22 cellular contexts compared by ENCODE assay signal in genomic region chr2:96180002-96180401, GRCh38. TPM values are rescaled to one million over a fixed set of nuclear protein-coding genes. Genes with fewer than 3 reads are reported as not detected.
DNase-seq lines count a peak whose midpoint lies in the region; ATAC-seq, FAIRE-seq and TF ChIP-seq lines count a peak whose summit lies in the region.
"Had no signal": no experiment of that assay in that cellular context is flagged by ENCODE, and none has a peak within 500 bp of the region (broad histone marks: within the 10 kb centered on the region; RNA-seq: fewer than 3 reads in every experiment).

No MANE protein-coding gene starts in this region.

- H3K36me3 ChIP-seq in HepG2 (replicated peaks in 1 of 2; ENCODE audit: control insufficient read depth in 1 of 2, insufficient read depth in 2 of 2, low read length in 2 of 2) (peaks cover 8 to 10% of the 10 kb centered on the region in 2 experiments), right lobe of liver (peaks cover 0 to 15% (median 4%) of the 10 kb centered on the region in 4 donors), K562 (ENCODE audit: control insufficient read depth, insufficient read depth, low read length) (peaks cover 11% of the 10 kb centered on the region; the same call in 2 of the 3 replicates), small intestine (ENCODE audit: control insufficient read depth in 2 of 2, insufficient read depth in 2 of 2, low read length in 2 of 2) (peaks cover 0 to 6% of the 10 kb centered on the region in 2 donors)

- ATAC-seq in HepG2 (no peak), right lobe of liver (no peak), T-helper 17 cell (no peak), K562 (no peak)
- ATAC-seq: GM23338 had no signal

- peaks cover 4% of the 10 kb centered on the region for H3K27me3 Mint-ChIP-seq in T-helper 17 cell
- H3K27me3 Mint-ChIP-seq in progenitor cell of endocrine pancreas = peaks cover 4% of the 10 kb centered on the region
- H3K27me3 Mint-ChIP-seq: CD4-positive, alpha-beta memory T cell had no signal

- WGBS in HepG2 (ENCODE audit: low lambda C conversion rate) = 100% methylated on average over 1 of the region's 1 CpG
- whole genome bisulfite sequencing in right lobe of liver (ENCODE audit: insufficient coverage, low coverage, low lambda C conversion rate, missing lambda C conversion rate) = 100% methylated on average over 1 of the region's 1 CpG
- 86% methylated on average over 1 of the region's 1 CpG for WGBS in K562 (ENCODE audit: insufficient coverage, low coverage, missing lambda C conversion rate)
- 94 to 100% (median 100%) methylated on average over 1 of the region's 1 CpG for WGBS in small intestine, 3 donors

- H2AFZ ChIP-seq in HepG2 (ENCODE audit: low read length) (no peak overlapping the region), K562 (ENCODE audit: low read depth, low read length) (no peak overlapping the region)
- H2AFZ ChIP-seq: GM23338 had no signal

- POLR2A ChIA-PET in HepG2 (lab: Yijun Ruan, JAX) (interaction anchor here (1.3 kb wide), 1 partner anchor 29 kb away, joined by 4 read pairs; the partner anchor contains the start of gene STARD7), K562 (lab: Yijun Ruan, JAX) (interaction anchor here (1.0 to 1.4 kb wide), 2 partner anchors 20 to 22 kb away, joined by 3 to 4 read pairs; no protein-coding TSS in a partner anchor)

- H3K27ac Mint-ChIP-seq in T-helper 17 cell = peak overlapping the region; percentile 45
- no peak overlapping the region for H3K27ac Mint-ChIP-seq in progenitor cell of endocrine pancreas
- H3K27ac Mint-ChIP-seq: CD4-positive, alpha-beta memory T cell; GM23338; H9; HFFc6 had no signal

- no peaks in the 10 kb centered on the region for H3K9me1 ChIP-seq in K562 (ENCODE audit: control insufficient read depth, insufficient read depth, low read length)

- BruUV-seq in HepG2 (replicated peaks; lab: Mats Ljungman, UMichigan) (no TSS peak), K562 (replicated peaks; lab: Mats Ljungman, UMichigan) (no TSS peak)

- FAIRE-seq in HepG2 (lab: Jason Lieb, UNC) (no peak), K562 (lab: Jason Lieb, UNC) (no peak), small intestine (lab: Jason Lieb, UNC) (no peak)
- FAIRE-seq: GM18507 had no signal

- peaks cover 2% of the 10 kb centered on the region for H3K36me3 Mint-ChIP-seq in T-helper 17 cell (ENCODE audit: low read depth)
- H3K36me3 Mint-ChIP-seq in progenitor cell of endocrine pancreas (ENCODE audit: insufficient read depth) = peaks cover 10% of the 10 kb centered on the region

- H3K4me1 Mint-ChIP-seq in T-helper 17 cell (peaks cover 6% of the 10 kb centered on the region), progenitor cell of endocrine pancreas (ENCODE audit: low read depth) (no peaks in the 10 kb centered on the region)
- H3K4me1 Mint-ChIP-seq: GM23338, H9 had no signal

- H3K27me3 ChIP-seq in HepG2 (ENCODE audit: control insufficient read depth in 1 of 2, insufficient read depth in 2 of 2, low read length in 2 of 2) = peaks cover 0 to 9% of the 10 kb centered on the region in 2 experiments; a peak in 2 of 5 replicates
- H3K27me3 ChIP-seq in right lobe of liver = no peaks in the 10 kb centered on the region
- H3K27me3 ChIP-seq in K562 (ENCODE audit: control insufficient read depth in 2 of 2, insufficient read depth in 2 of 2, low read length in 2 of 2) = peaks cover 3 to 4% of the 10 kb centered on the region in 2 experiments; a peak in 3 of 5 replicates
- no peaks in the 10 kb centered on the region for H3K27me3 ChIP-seq in small intestine (ENCODE audit: control insufficient read depth in 2 of 2, insufficient read depth in 2 of 2, low read length in 2 of 2)

- no peaks in the 10 kb centered on the region for H4K20me1 ChIP-seq in HepG2 (ENCODE audit: insufficient read depth, low read length)
- no peaks in the 10 kb centered on the region; the same call in 1 of the 2 replicates for H4K20me1 ChIP-seq in K562 (replicated peaks; ENCODE audit: control insufficient read depth, insufficient read depth, low read length)

- H3K9ac ChIP-seq in HepG2 (ENCODE audit: insufficient read depth, low read depth, low read length) = no peak overlapping the region
- H3K9ac ChIP-seq in K562 (ENCODE audit: insufficient read depth in 1 of 2, low read depth in 2 of 2, low read length in 2 of 2) = no peak overlapping the region

- intact Hi-C loops in HepG2 (cut with micrococcal nuclease; ENCODE audit: unreplicated experiment) = no loop called here
- intact Hi-C loops in right lobe of liver (cut with DNase I) = no loop called here
- intact Hi-C loops in K562 (cut with micrococcal nuclease) = no loop called here

- no peak for TF ChIP-seq POLR2A in HepG2 (IDR thresholded peaks at IDR 0.05; ENCODE audit: insufficient read depth in 1 of 2, low read depth in 2 of 2, low read length in 2 of 2)
- no peak for TF ChIP-seq POLR2A in right lobe of liver (IDR thresholded peaks at IDR 0.05)
- no peak for TF ChIP-seq POLR2A in K562 (conservative IDR thresholded peaks at IDR 0.05)

- H3K79me2 ChIP-seq in HepG2 (ENCODE audit: insufficient read depth, low read length) = no peaks in the 10 kb centered on the region
- no peaks in the 10 kb centered on the region for H3K79me2 ChIP-seq in K562 (ENCODE audit: control insufficient read depth, insufficient read depth, low read length)

- CTCF ChIA-PET in HepG2 (lab: Yijun Ruan, JAX; ENCODE audit: low intra/inter-chr PET ratio, low total read pairs) = no interaction called here
- CTCF ChIA-PET in K562 (lab: Yijun Ruan, JAX; ENCODE audit: low intra/inter-chr PET ratio) = no interaction called here

- H3K4me3 ChIP-seq in HepG2 (replicated peaks in 1 of 3; ENCODE audit: insufficient read depth in 1 of 3, low read depth in 2 of 3, low read length in 3 of 3) (no peak overlapping the region), right lobe of liver (no peak overlapping the region), K562 (no peak overlapping the region), small intestine (ENCODE audit: low read depth in 1 of 2, low read length in 2 of 2) (no peak overlapping the region)
- H3K4me3 ChIP-seq: GM23338 had no signal

- H3K4me2 ChIP-seq in HepG2 (ENCODE audit: low read depth, low read length) (no peak overlapping the region), K562 (ENCODE audit: insufficient read depth, low read length) (no peak overlapping the region)
- H3K4me2 ChIP-seq: GM23338 had no signal

- H3K4me3 Mint-ChIP-seq in T-helper 17 cell (no peak overlapping the region), progenitor cell of endocrine pancreas (ENCODE audit: low read depth) (no peak overlapping the region)
- H3K4me3 Mint-ChIP-seq: CD4-positive, alpha-beta memory T cell; GM23338; H9; HFFc6 had no signal

- TF ChIP-seq RAD21 in HepG2 (CRISPR knock-in tag; IDR thresholded peaks at IDR 0.05) (no peak), K562 (CRISPR knock-in tag; conservative IDR thresholded peaks at IDR 0.05 in 1 of 2, IDR thresholded peaks at IDR 0.05 in 1 of 2) (no peak)

- no peak for TF ChIP-seq CTCF in HepG2 (CRISPR knock-in tag; IDR thresholded peaks at IDR 0.05)
- TF ChIP-seq CTCF in right lobe of liver (IDR thresholded peaks at IDR 0.05) = no peak
- TF ChIP-seq CTCF in K562 (IDR thresholded peaks at IDR 0.05 in 2 of 3, conservative IDR thresholded peaks at IDR 0.05 in 1 of 3; ENCODE audit: insufficient read depth in 2 of 3, low read depth in 1 of 3, low read length in 3 of 3) = no peak
- TF ChIP-seq CTCF in progenitor cell of endocrine pancreas (IDR thresholded peaks at IDR 0.05; ENCODE audit: unreplicated experiment) = no peak

- DNase-seq in HepG2 (ENCODE audit: low spot score) (no peak), right lobe of liver (no peak), T-helper 17 cell (no peak), K562 (ENCODE audit: extremely low read depth in 1 of 4, low spot score in 3 of 4) (no peak), small intestine (no peak), progenitor cell of endocrine pancreas (ENCODE audit: low spot score, unreplicated experiment) (no peak)
- DNase-seq: C1 segment of cervical spinal cord; Calu3; CD4-positive, alpha-beta memory T cell; COR-L47; DMS53; DMS79 treated with DMSO at 0.1 percent for 48 hours; GF-D8; H9; HFFc6 had no signal

- H3K27ac ChIP-seq in HepG2 (ENCODE audit: extremely low read length, insufficient read depth, low read length) = no peak overlapping the region
- H3K27ac ChIP-seq in right lobe of liver = no peak overlapping the region
- H3K27ac ChIP-seq in K562 (ENCODE audit: extremely low read depth, low read depth, low read length) = no peak overlapping the region
- no peak overlapping the region for H3K27ac ChIP-seq in small intestine (ENCODE audit: low read depth in 1 of 2, low read length in 1 of 2)

- TF ChIP-seq EP300 in HepG2 (IDR thresholded peaks at IDR 0.05; ENCODE audit: low read depth in 2 of 2, low read length in 2 of 2) (no peak), HepG2 (CRISPR knock-in tag; IDR thresholded peaks at IDR 0.05; ENCODE audit: borderline replicate concordance) (no peak), K562 (IDR thresholded peaks at IDR 0.05; ENCODE audit: low read length) (no peak)

- in situ Hi-C loops in HepG2 (cut with HindIII; ENCODE audit: extremely low pct_ligation_motif_present, low pct_unique_long_range_greater_than_20kb) = no loop called here
- in situ Hi-C loops in K562 (cut with MboI) = no loop called here

- H3K4me1 ChIP-seq in HepG2 (ENCODE audit: insufficient read depth, low read length) = no peaks in the 10 kb centered on the region
- H3K4me1 ChIP-seq in right lobe of liver = no peaks in the 10 kb centered on the region
- H3K4me1 ChIP-seq in K562 (replicated peaks in 1 of 2; ENCODE audit: control insufficient read depth in 2 of 2, insufficient read depth in 2 of 2, low read length in 2 of 2) = no peaks in the 10 kb centered on the region
- H3K4me1 ChIP-seq in small intestine (ENCODE audit: control insufficient read depth in 2 of 2, insufficient read depth in 1 of 2, low read depth in 1 of 2, low read length in 1 of 2) = no peaks in the 10 kb centered on the region

- no peaks in the 10 kb centered on the region for H3K9me3 ChIP-seq in HepG2 (ENCODE audit: low read length)
- H3K9me3 ChIP-seq in right lobe of liver = no peaks in the 10 kb centered on the region
- no peaks in the 10 kb centered on the region for H3K9me3 ChIP-seq in T-helper 17 cell (ENCODE audit: control insufficient read depth, low read length, poor library complexity, severe bottlenecking)
- no peaks in the 10 kb centered on the region for H3K9me3 ChIP-seq in K562 (replicated peaks; ENCODE audit: control insufficient read depth, insufficient read depth, low read depth, low read length)
- no peaks in the 10 kb centered on the region for H3K9me3 ChIP-seq in small intestine (ENCODE audit: control insufficient read depth, low read depth)

- no peaks in the 10 kb centered on the region for H3K9me3 Mint-ChIP-seq in progenitor cell of endocrine pancreas (ENCODE audit: low read depth)
- H3K9me3 Mint-ChIP-seq: CD4-positive, alpha-beta memory T cell; GM23338; H9; HFFc6 had no signal

RNA-seq across cellular contexts. Expression of gene STARD7, which starts 28.6 kb away (rescaled TPM):
- total RNA-seq in HepG2 (2016; rRNA removed; fragmentation: Illumina TruSeq; extraction: Trizol) = 300 and 332 TPM in 2 replicates
- 45.1 and 56.7 TPM in 2 replicates for total RNA-seq in HepG2 (2016; cell fraction: cytosol; rRNA removed; fragmentation: Illumina TruSeq; extraction: Trizol; ENCODE audit: low read depth)
- total RNA-seq in HepG2 (2016; cell fraction: insoluble cytoplasmic fraction; rRNA removed; fragmentation: Illumina TruSeq; extraction: Trizol) = 302 and 329 TPM in 2 replicates
- total RNA-seq in HepG2 (2016; cell fraction: membrane; rRNA removed; fragmentation: Illumina TruSeq; extraction: Trizol) = 220 and 258 TPM in 2 replicates
- 168 and 191 TPM in 2 replicates for total RNA-seq in HepG2 (2016; cell fraction: nucleus; rRNA removed; fragmentation: Illumina TruSeq; extraction: Trizol)
- 67.2 and 88.2 TPM in 2 replicates for polyA plus RNA-seq in HepG2 (2011; rRNA removed)
- polyA plus RNA-seq in HepG2 (2011; cell fraction: cytosol; rRNA removed) = 44.2 and 66.6 TPM in 2 replicates
- polyA plus RNA-seq in HepG2 (2011; cell fraction: nucleus; rRNA removed) = 90.2 and 107 TPM in 2 replicates
- polyA plus RNA-seq in HepG2 (2012) = 93.8 and 117 TPM in 2 replicates
- polyA plus RNA-seq in HepG2 (2016; cell fraction: cytosol; fragmentation: Illumina TruSeq; extraction: Trizol; ENCODE audit: low read depth) = 26.0 and 34.9 TPM in 2 replicates
- polyA plus RNA-seq in HepG2 (2016; cell fraction: insoluble cytoplasmic fraction; fragmentation: Illumina TruSeq; extraction: Trizol; ENCODE audit: low read depth) = 237 and 245 TPM in 2 replicates
- 111 and 128 TPM in 2 replicates for polyA plus RNA-seq in HepG2 (2016; cell fraction: membrane; fragmentation: Illumina TruSeq; extraction: Trizol; ENCODE audit: low read depth)
- polyA plus RNA-seq in HepG2 (2016; cell fraction: nucleus; fragmentation: Illumina TruSeq; extraction: Trizol; ENCODE audit: insufficient read depth, low read depth) = 205 and 220 TPM in 2 replicates
- polyA minus RNA-seq in HepG2 (2011; rRNA and poly(A)+ RNA removed; ENCODE audit: low replicate concordance) = 78.3 and 92.3 TPM in 2 replicates
- 89.8 and 100 TPM in 2 replicates for polyA minus RNA-seq in HepG2 (2011; cell fraction: cytosol; rRNA and poly(A)+ RNA removed)
- polyA minus RNA-seq in HepG2 (2011; cell fraction: nucleus; rRNA and poly(A)+ RNA removed) = 137 and 187 TPM in 2 replicates
- 10 to 100 TPM; 52.8 to 83.9 (median 65.4) TPM for total RNA-seq in right lobe of liver
- 10 to 100 TPM; 59.2 to 72.6 TPM for total RNA-seq in T-helper 17 cell
- total RNA-seq in K562 (2011; cell fraction: chromatin; rRNA removed; ENCODE audit: low replicate concordance) = 162 and 181 TPM in 2 replicates
- total RNA-seq in K562 (2011; cell fraction: nucleolus; rRNA removed) = 102 and 117 TPM in 2 replicates
- total RNA-seq in K562 (2011; cell fraction: nucleoplasm; rRNA removed) = 122 and 139 TPM in 2 replicates
- total RNA-seq in K562 (2014; rRNA removed) = 147 and 306 TPM in 2 replicates
- total RNA-seq in K562 (2014; rRNA removed; fragmentation: Illumina TruSeq; extraction: Trizol) = 173 and 193 TPM in 2 replicates
- 170 and 173 TPM in 2 replicates for total RNA-seq in K562 (2015; rRNA removed; fragmentation: Illumina TruSeq; extraction: Trizol)
- total RNA-seq in K562 (2021) = 192 and 196 TPM in 2 replicates
- polyA plus RNA-seq in K562 (2011; rRNA removed) = 95.3 and 108 TPM in 2 replicates
- polyA plus RNA-seq in K562 (2011; cell fraction: cytosol; rRNA removed) = 41.7 and 76.2 TPM in 2 replicates
- polyA plus RNA-seq in K562 (2011; cell fraction: nucleus; rRNA removed) = 118 and 127 TPM in 2 replicates
- polyA plus RNA-seq in K562 (2012) = 80.3 and 106 TPM in 2 replicates
- 136 and 145 TPM in 2 replicates for polyA plus RNA-seq in K562 (2014; fragmentation: Illumina TruSeq; extraction: Trizol)
- polyA plus RNA-seq in K562 (2014; fragmentation: Nextera tagmentation; extraction: Ambion mirVana) = 100 to 1,000 TPM in 1 of 2 experiments, 10 to 100 TPM in 1; 90.9 to 140 TPM
- polyA plus RNA-seq in K562 (2014; rRNA removed) = 103 and 122 TPM in 2 replicates
- polyA minus RNA-seq in K562 (2011; rRNA and poly(A)+ RNA removed) = 143 and 146 TPM in 2 replicates
- 72.4 and 78.6 TPM in 2 replicates for polyA minus RNA-seq in K562 (2011; cell fraction: cytosol; rRNA and poly(A)+ RNA removed)
- polyA minus RNA-seq in K562 (2011; cell fraction: nucleus; rRNA and poly(A)+ RNA removed) = 76.7 and 83.3 TPM in 2 replicates
- 10 to 100 TPM; 44.5 to 84.5 (median 48.9) TPM for polyA plus RNA-seq in small intestine
- 117 and 118 TPM in 2 replicates for total RNA-seq in progenitor cell of endocrine pancreas

RNA-seq across cellular contexts. Expression of gene DUSP2, which starts 34.8 kb away (rescaled TPM):
- total RNA-seq in HepG2 (2016; rRNA removed; fragmentation: Illumina TruSeq; extraction: Trizol) (not detected in 2 replicates), right lobe of liver (1 to 10 TPM in 5 of 6 experiments, under 1 TPM in 1; 0.44 to 2.5 (median 1.2) TPM), T-helper 17 cell (100 to 1,000 TPM; 240 to 319 TPM), K562 (2014; rRNA removed) (not detected in 2 replicates), K562 (2014; rRNA removed; fragmentation: Illumina TruSeq; extraction: Trizol) (not detected in 2 replicates), K562 (2015; rRNA removed; fragmentation: Illumina TruSeq; extraction: Trizol) (not detected in 2 replicates), K562 (2021) (0.18 and 0.42 TPM in 2 replicates), progenitor cell of endocrine pancreas (0.64 and 0.93 TPM in 2 replicates)
- total RNA-seq in HepG2 (2016; cell fraction: cytosol; rRNA removed; fragmentation: Illumina TruSeq; extraction: Trizol; ENCODE audit: low read depth) = not detected in 2 replicates
- total RNA-seq in HepG2 (2016; cell fraction: insoluble cytoplasmic fraction; rRNA removed; fragmentation: Illumina TruSeq; extraction: Trizol) = not detected in 2 replicates
- total RNA-seq in HepG2 (2016; cell fraction: membrane; rRNA removed; fragmentation: Illumina TruSeq; extraction: Trizol) = not detected in 2 replicates
- total RNA-seq in HepG2 (2016; cell fraction: nucleus; rRNA removed; fragmentation: Illumina TruSeq; extraction: Trizol) = not detected in 2 replicates
- polyA plus RNA-seq in HepG2 (2011; rRNA removed) (not detected in 2 replicates), K562 (2011; rRNA removed) (0.04 TPM in 1 of 2 replicates, not detected in the other), K562 (2014; fragmentation: Illumina TruSeq; extraction: Trizol) (not detected in 2 replicates), K562 (2014; fragmentation: Nextera tagmentation; extraction: Ambion mirVana) (not detected), K562 (2014; rRNA removed) (not detected in 2 replicates), small intestine (1 to 10 TPM in 2 of 3 donors, under 1 TPM in 1; 0.45 to 5.1 (median 3.0) TPM)
- 0.04 TPM in 1 of 2 replicates, not detected in the other for polyA plus RNA-seq in HepG2 (2011; cell fraction: cytosol; rRNA removed)
- 0.12 and 0.18 TPM in 2 replicates for polyA plus RNA-seq in HepG2 (2011; cell fraction: nucleus; rRNA removed)
- not detected in 2 replicates for polyA plus RNA-seq in HepG2 (2012)
- not detected in 2 replicates for polyA plus RNA-seq in HepG2 (2016; cell fraction: cytosol; fragmentation: Illumina TruSeq; extraction: Trizol; ENCODE audit: low read depth)
- not detected in 2 replicates for polyA plus RNA-seq in HepG2 (2016; cell fraction: insoluble cytoplasmic fraction; fragmentation: Illumina TruSeq; extraction: Trizol; ENCODE audit: low read depth)
- polyA plus RNA-seq in HepG2 (2016; cell fraction: membrane; fragmentation: Illumina TruSeq; extraction: Trizol; ENCODE audit: low read depth) = not detected in 2 replicates
- polyA plus RNA-seq in HepG2 (2016; cell fraction: nucleus; fragmentation: Illumina TruSeq; extraction: Trizol; ENCODE audit: insufficient read depth, low read depth) = not detected in 2 replicates
- 103 TPM in 1 of 2 replicates, not detected in the other for polyA minus RNA-seq in HepG2 (2011; rRNA and poly(A)+ RNA removed; ENCODE audit: low replicate concordance)
- polyA minus RNA-seq in HepG2 (2011; cell fraction: cytosol; rRNA and poly(A)+ RNA removed) = 0.69 and 1.3 TPM in 2 replicates
- polyA minus RNA-seq in HepG2 (2011; cell fraction: nucleus; rRNA and poly(A)+ RNA removed) = 0.25 and 0.52 TPM in 2 replicates
- total RNA-seq in K562 (2011; cell fraction: chromatin; rRNA removed; ENCODE audit: low replicate concordance) = 0.16 TPM in 1 of 2 replicates, not detected in the other
- total RNA-seq in K562 (2011; cell fraction: nucleolus; rRNA removed) = 0.33 TPM in 1 of 2 replicates, not detected in the other
- total RNA-seq in K562 (2011; cell fraction: nucleoplasm; rRNA removed) = not detected in 2 replicates
- 0.06 and 0.07 TPM in 2 replicates for polyA plus RNA-seq in K562 (2011; cell fraction: cytosol; rRNA removed)
- 0.14 and 0.64 TPM in 2 replicates for polyA plus RNA-seq in K562 (2011; cell fraction: nucleus; rRNA removed)
- 0.08 TPM in 1 of 2 replicates, not detected in the other for polyA plus RNA-seq in K562 (2012)
- polyA minus RNA-seq in K562 (2011; rRNA and poly(A)+ RNA removed) = not detected in 2 replicates
- 0.76 and 1.8 TPM in 2 replicates for polyA minus RNA-seq in K562 (2011; cell fraction: cytosol; rRNA and poly(A)+ RNA removed)
- polyA minus RNA-seq in K562 (2011; cell fraction: nucleus; rRNA and poly(A)+ RNA removed) = 0.40 and 0.89 TPM in 2 replicates

RNA-seq across cellular contexts. Expression of gene ASTL, which starts 41.7 kb away (rescaled TPM):
- total RNA-seq in HepG2 (2016; rRNA removed; fragmentation: Illumina TruSeq; extraction: Trizol) = not detected in 2 replicates
- not detected in 2 replicates for total RNA-seq in HepG2 (2016; cell fraction: cytosol; rRNA removed; fragmentation: Illumina TruSeq; extraction: Trizol; ENCODE audit: low read depth)
- total RNA-seq in HepG2 (2016; cell fraction: insoluble cytoplasmic fraction; rRNA removed; fragmentation: Illumina TruSeq; extraction: Trizol) = not detected in 2 replicates
- total RNA-seq in HepG2 (2016; cell fraction: membrane; rRNA removed; fragmentation: Illumina TruSeq; extraction: Trizol) = not detected in 2 replicates
- not detected in 2 replicates for total RNA-seq in HepG2 (2016; cell fraction: nucleus; rRNA removed; fragmentation: Illumina TruSeq; extraction: Trizol)
- not detected in 2 replicates for polyA plus RNA-seq in HepG2 (2011; rRNA removed)
- polyA plus RNA-seq in HepG2 (2011; cell fraction: cytosol; rRNA removed) = not detected in 2 replicates
- polyA plus RNA-seq in HepG2 (2011; cell fraction: nucleus; rRNA removed) = not detected in 2 replicates
- polyA plus RNA-seq in HepG2 (2012) = not detected in 2 replicates
- not detected in 2 replicates for polyA plus RNA-seq in HepG2 (2016; cell fraction: cytosol; fragmentation: Illumina TruSeq; extraction: Trizol; ENCODE audit: low read depth)
- not detected in 2 replicates for polyA plus RNA-seq in HepG2 (2016; cell fraction: insoluble cytoplasmic fraction; fragmentation: Illumina TruSeq; extraction: Trizol; ENCODE audit: low read depth)
- polyA plus RNA-seq in HepG2 (2016; cell fraction: membrane; fragmentation: Illumina TruSeq; extraction: Trizol; ENCODE audit: low read depth) = not detected in 2 replicates
- not detected in 2 replicates for polyA plus RNA-seq in HepG2 (2016; cell fraction: nucleus; fragmentation: Illumina TruSeq; extraction: Trizol; ENCODE audit: insufficient read depth, low read depth)
- 1.6 TPM in 1 of 2 replicates, not detected in the other for polyA minus RNA-seq in HepG2 (2011; rRNA and poly(A)+ RNA removed; ENCODE audit: low replicate concordance)
- polyA minus RNA-seq in HepG2 (2011; cell fraction: cytosol; rRNA and poly(A)+ RNA removed) = not detected in 2 replicates
- not detected in 2 replicates for polyA minus RNA-seq in HepG2 (2011; cell fraction: nucleus; rRNA and poly(A)+ RNA removed)
- total RNA-seq in right lobe of liver = not detected
- total RNA-seq in T-helper 17 cell = 1 to 10 TPM; 4.2 to 7.9 TPM
- total RNA-seq in K562 (2011; cell fraction: chromatin; rRNA removed; ENCODE audit: low replicate concordance) = not detected in 2 replicates
- not detected in 2 replicates for total RNA-seq in K562 (2011; cell fraction: nucleolus; rRNA removed)
- total RNA-seq in K562 (2011; cell fraction: nucleoplasm; rRNA removed) = not detected in 2 replicates
- not detected in 2 replicates for total RNA-seq in K562 (2014; rRNA removed)
- total RNA-seq in K562 (2014; rRNA removed; fragmentation: Illumina TruSeq; extraction: Trizol) = not detected in 2 replicates
- not detected in 2 replicates for total RNA-seq in K562 (2015; rRNA removed; fragmentation: Illumina TruSeq; extraction: Trizol)
- not detected in 2 replicates for total RNA-seq in K562 (2021)
- not detected in 2 replicates for polyA plus RNA-seq in K562 (2011; rRNA removed)
- not detected in 2 replicates for polyA plus RNA-seq in K562 (2011; cell fraction: cytosol; rRNA removed)
- polyA plus RNA-seq in K562 (2011; cell fraction: nucleus; rRNA removed) = not detected in 2 replicates
- polyA plus RNA-seq in K562 (2012) = not detected in 2 replicates
- polyA plus RNA-seq in K562 (2014; fragmentation: Illumina TruSeq; extraction: Trizol) = not detected in 2 replicates
- polyA plus RNA-seq in K562 (2014; fragmentation: Nextera tagmentation; extraction: Ambion mirVana) = not detected
- not detected in 2 replicates for polyA plus RNA-seq in K562 (2014; rRNA removed)
- polyA minus RNA-seq in K562 (2011; rRNA and poly(A)+ RNA removed) = not detected in 2 replicates
- polyA minus RNA-seq in K562 (2011; cell fraction: cytosol; rRNA and poly(A)+ RNA removed) = not detected in 2 replicates
- polyA minus RNA-seq in K562 (2011; cell fraction: nucleus; rRNA and poly(A)+ RNA removed) = not detected in 2 replicates
- polyA plus RNA-seq in small intestine = not detected
- 0.29 TPM in 1 of 2 replicates, not detected in the other for total RNA-seq in progenitor cell of endocrine pancreas
- total RNA-seq: A172, A673, Calu3, Daoy, GM23338, H4 had no signal
- polyA plus RNA-seq: BJ had no signal

Comparison
In these comparisons a context has a peak if more than half of its experiments do, and no peak if none do; other contexts are left out.
1. RNA of gene DUSP2, which starts 34.8 kb away (total RNA-seq): 240 to 319 TPM in T-helper 17 cell; 0.44 to 2.5 TPM in right lobe of liver, 0.64 to 0.93 TPM in progenitor cell of endocrine pancreas, not detected in HepG2 and 0.16 to 0.42 TPM in K562; every median in the first group is over 10 times any median in the second.
2. Of the 241 proteins assayed by ChIP-seq in both HepG2 and K562: peak only in HepG2: none; only in K562: none; in both: ZNF121; in neither: 240.